In the genomic region with DNA sequence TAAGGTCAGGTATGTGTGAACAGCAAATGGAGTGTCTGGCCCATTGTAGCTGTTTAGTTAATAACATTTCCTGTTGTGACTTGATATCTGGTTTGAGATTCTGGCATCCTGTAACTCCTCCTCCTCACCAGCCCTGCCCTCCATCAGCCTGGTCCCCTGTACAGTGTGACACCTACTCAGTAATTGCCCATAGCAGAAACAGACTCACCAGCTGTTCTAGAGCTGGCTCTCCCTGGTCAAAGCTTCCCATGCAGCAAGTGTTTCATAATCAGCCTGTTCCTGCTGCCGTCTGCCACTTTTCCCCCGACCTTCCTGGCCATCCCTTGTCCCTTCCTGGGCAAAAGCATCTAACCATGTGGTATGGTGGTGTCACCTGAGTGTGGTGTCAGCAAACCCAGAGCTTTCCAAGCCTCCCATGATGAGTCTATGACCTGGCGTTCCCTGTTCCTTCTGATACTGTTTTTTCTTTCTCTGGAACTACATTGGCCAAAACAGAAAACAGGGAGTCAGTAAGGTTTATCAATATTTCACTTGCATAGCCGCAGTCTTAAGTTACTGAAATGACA, we compare ENCODE assay signal across 22 cellular contexts. TPM values are rescaled to one million over a fixed set of nuclear protein-coding genes. Genes with fewer than 3 reads are reported as not detected.
DNase-seq lines count a peak whose midpoint lies in the region; FAIRE-seq and TF ChIP-seq lines count a peak whose summit lies in the region.
"Had no signal": no experiment of that assay in that cellular context is flagged by ENCODE, and none has a peak within 500 bp of the region (broad histone marks: within the 10 kb centered on the region; RNA-seq: fewer than 3 reads in every experiment).

No MANE protein-coding gene starts in this region.

- H3K4me1 ChIP-seq in trophoblast cell (ENCODE audit: control insufficient read depth in 1 of 2, insufficient read depth in 2 of 2, low read length in 2 of 2) (no peaks in the 10 kb centered on the region), thyroid gland (no peaks in the 10 kb centered on the region)
- H3K4me1 ChIP-seq: Peyer's patch had no signal

- H3K36me3 ChIP-seq in trophoblast cell (ENCODE audit: control insufficient read depth in 1 of 2, insufficient read depth in 2 of 2, low read length in 2 of 2) (no peaks in the 10 kb centered on the region), thyroid gland (no peaks in the 10 kb centered on the region)
- H3K36me3 ChIP-seq: BLaER1 treated with 17β-estradiol and CSF1 and Interleukin-3, amounts not matched to agents 10 nM and 100 nM; Peyer's patch had no signal

- no peak overlapping the region for H4K91ac ChIP-seq in trophoblast cell (ENCODE audit: low read depth, low read length)

- H3K27me3 ChIP-seq in trophoblast cell (ENCODE audit: insufficient read depth, low read length) (no peaks in the 10 kb centered on the region), thyroid gland (no peaks in the 10 kb centered on the region)
- H3K27me3 ChIP-seq: BLaER1 treated with 17β-estradiol and CSF1 and Interleukin-3, amounts not matched to agents 10 nM and 100 nM; Peyer's patch had no signal

- no peaks in the 10 kb centered on the region for H3K4me1 Mint-ChIP-seq in activated T-helper 1 cell treated with anti-CD3 and anti-CD28 coated beads, Interleukin-12 subunit alpha, Interleukin-12 subunit beta, Interleukin-2, Interleukin-4 antibody, amounts not matched to agents 30 ng/mL and 10 ng/mL and 1 ng/mL, durations not matched to agents 14 hours and 24 hours and 36 hours (ENCODE audit: low read depth)
- H3K4me1 Mint-ChIP-seq in chondrocyte (ENCODE audit: low read depth) = no peaks in the 10 kb centered on the region

- no peaks in the 10 kb centered on the region for H3K9me3 ChIP-seq in trophoblast cell (ENCODE audit: insufficient read depth, low read depth, low read length)
- H3K9me3 ChIP-seq in thyroid gland = no peaks in the 10 kb centered on the region
- H3K9me3 ChIP-seq: Peyer's patch had no signal

- H2BK120ac ChIP-seq in trophoblast cell (ENCODE audit: insufficient read depth, low read length, poor library complexity) = peak overlapping the region; percentile 24

- TF ChIP-seq CTCF in thyroid gland (IDR thresholded peaks at IDR 0.05) (no peak), chondrocyte (IDR thresholded peaks at IDR 0.05) (no peak)

- no peak overlapping the region for H4K8ac ChIP-seq in trophoblast cell (ENCODE audit: low read depth, low read length)

- TF ChIP-seq POLR2A in GM12891 (IDR thresholded peaks at IDR 0.05; ENCODE audit: low read depth, low read length) = no peak
- no peak for TF ChIP-seq POLR2A in H54 (IDR thresholded peaks at IDR 0.05; ENCODE audit: low read depth, low read length)
- no peak for TF ChIP-seq POLR2A in thyroid gland (IDR thresholded peaks at IDR 0.05)

- H3K4me3 ChIP-seq in trophoblast cell (ENCODE audit: low read depth, low read length) (no peak overlapping the region), thyroid gland (replicated peaks in 1 of 3) (no peak overlapping the region)
- H3K4me3 ChIP-seq: BLaER1 treated with 17β-estradiol and CSF1 and Interleukin-3, amounts not matched to agents 10 nM and 100 nM; GM23338; Peyer's patch had no signal

- H3K4me3 Mint-ChIP-seq in activated T-helper 1 cell treated with anti-CD3 and anti-CD28 coated beads, Interleukin-12 subunit alpha, Interleukin-12 subunit beta, Interleukin-2, Interleukin-4 antibody, amounts not matched to agents 30 ng/mL and 10 ng/mL and 1 ng/mL, durations not matched to agents 14 hours and 24 hours and 36 hours = no peak overlapping the region
- H3K4me3 Mint-ChIP-seq in chondrocyte (ENCODE audit: unreplicated experiment) = no peak overlapping the region
- H3K4me3 Mint-ChIP-seq: GM23338, HFFc6 had no signal

- H3K36me3 Mint-ChIP-seq in activated T-helper 1 cell treated with anti-CD3 and anti-CD28 coated beads, Interleukin-12 subunit alpha, Interleukin-12 subunit beta, Interleukin-2, Interleukin-4 antibody, amounts not matched to agents 30 ng/mL and 10 ng/mL and 1 ng/mL, durations not matched to agents 14 hours and 24 hours and 36 hours (ENCODE audit: low read depth) = peaks cover 3% of the 10 kb centered on the region
- H3K36me3 Mint-ChIP-seq in chondrocyte (ENCODE audit: low read depth) = peaks cover 3% of the 10 kb centered on the region

- H3K79me1 ChIP-seq in trophoblast cell (ENCODE audit: low read length) = no peaks in the 10 kb centered on the region

- no peak overlapping the region for H4K12ac ChIP-seq in trophoblast cell (ENCODE audit: low read depth, low read length)

- H3K4me2 ChIP-seq in trophoblast cell (ENCODE audit: low read length) = no peak overlapping the region
- H3K4me2 ChIP-seq: GM23338 had no signal

- H3K14ac ChIP-seq in trophoblast cell (ENCODE audit: low read length) = no peak overlapping the region

- no peak overlapping the region for H2AK5ac ChIP-seq in trophoblast cell (ENCODE audit: low read length)

- intact Hi-C loops in activated T-helper 1 cell treated with anti-CD3 and anti-CD28 coated beads, Interleukin-12 subunit alpha, Interleukin-12 subunit beta, Interleukin-2, Interleukin-4 antibody, amounts not matched to agents 30 ng/mL and 10 ng/mL and 1 ng/mL, durations not matched to agents 14 hours and 24 hours and 36 hours (cut with micrococcal nuclease) = no loop called here
- intact Hi-C loops in thyroid gland (cut with DNase I) = no loop called here

- no peak overlapping the region for H3K9ac ChIP-seq in trophoblast cell (ENCODE audit: low read length)
- H3K9ac ChIP-seq: BLaER1 treated with 17β-estradiol and CSF1 and Interleukin-3, amounts not matched to agents 10 nM and 100 nM had no signal

- H3K9me3 Mint-ChIP-seq in activated T-helper 1 cell treated with anti-CD3 and anti-CD28 coated beads, Interleukin-12 subunit alpha, Interleukin-12 subunit beta, Interleukin-2, Interleukin-4 antibody, amounts not matched to agents 30 ng/mL and 10 ng/mL and 1 ng/mL, durations not matched to agents 14 hours and 24 hours and 36 hours = peaks cover 6% of the 10 kb centered on the region
- peaks cover 2% of the 10 kb centered on the region for H3K9me3 Mint-ChIP-seq in chondrocyte (ENCODE audit: low read depth)

- DNase-seq in DMS 273 (lab: John Stamatoyannopoulos, UW; ENCODE audit: unreplicated experiment) (peak; percentile 59), DMS 273 treated with DMSO at 0.1 percent for 48 hours (lab: John Stamatoyannopoulos, UW) (no peak), GM12891 (ENCODE audit: insufficient read length, low spot score) (no peak), trophoblast cell (no peak), H54 (ENCODE audit: insufficient read length, low spot score) (no peak), thyroid gland (no peak), chondrocyte (ENCODE audit: low spot score) (no peak)
- DNase-seq in activated T-helper 1 cell treated with anti-CD3 and anti-CD28 coated beads, Interleukin-12 subunit alpha, Interleukin-12 subunit beta, Interleukin-2, Interleukin-4 antibody, amounts not matched to agents 30 ng/mL and 10 ng/mL and 1 ng/mL, durations not matched to agents 14 hours and 24 hours and 36 hours (ENCODE audit: low spot score) = no peak
- DNase-seq: DMS153, HFFc6, KG1, NCI-H1092 treated with DMSO at 0.1 percent for 48 hours, NCI-H1694, NCI-H2171, NCI-H446 treated with DMSO at 0.1 percent for 48 hours, NCI-H82, Peyer's patch, SHP77 treated with DMSO at 0.1 percent for 48 hours had no signal

- H3K27me3 Mint-ChIP-seq in activated T-helper 1 cell treated with anti-CD3 and anti-CD28 coated beads, Interleukin-12 subunit alpha, Interleukin-12 subunit beta, Interleukin-2, Interleukin-4 antibody, amounts not matched to agents 30 ng/mL and 10 ng/mL and 1 ng/mL, durations not matched to agents 14 hours and 24 hours and 36 hours (ENCODE audit: insufficient read depth) = peaks cover 7% of the 10 kb centered on the region
- no peaks in the 10 kb centered on the region for H3K27me3 Mint-ChIP-seq in chondrocyte (ENCODE audit: low read depth)

- H3K27ac ChIP-seq in trophoblast cell (ENCODE audit: low read depth, low read length) (no peak overlapping the region), thyroid gland (no peak overlapping the region)
- H3K27ac ChIP-seq: 22Rv1; BLaER1 treated with 17β-estradiol and CSF1 and Interleukin-3, amounts not matched to agents 10 nM and 100 nM; Peyer's patch had no signal

- FAIRE-seq in GM12891 (lab: Jason Lieb, UNC) (peak; percentile 50), H54 (lab: Jason Lieb, UNC) (no peak)
- FAIRE-seq: GM18507 had no signal

- H3K23ac ChIP-seq in trophoblast cell (ENCODE audit: low read length) = peak overlapping the region; percentile 42

- H3K18ac ChIP-seq in trophoblast cell (ENCODE audit: low read length) = no peak overlapping the region

- no peak overlapping the region for H3K4ac ChIP-seq in trophoblast cell (ENCODE audit: low read depth, low read length)

- peak overlapping the region; percentile 12 for H3K27ac Mint-ChIP-seq in activated T-helper 1 cell treated with anti-CD3 and anti-CD28 coated beads, Interleukin-12 subunit alpha, Interleukin-12 subunit beta, Interleukin-2, Interleukin-4 antibody, amounts not matched to agents 30 ng/mL and 10 ng/mL and 1 ng/mL, durations not matched to agents 14 hours and 24 hours and 36 hours
- H3K27ac Mint-ChIP-seq in chondrocyte (ENCODE audit: unreplicated experiment) = no peak overlapping the region
- H3K27ac Mint-ChIP-seq: GM23338, HFFc6 had no signal

- peak overlapping the region; percentile 69 for H2BK12ac ChIP-seq in trophoblast cell (ENCODE audit: low read length)

- H2BK5ac ChIP-seq in trophoblast cell (ENCODE audit: low read depth, low read length, poor library complexity) = no peak overlapping the region

- H2AFZ ChIP-seq in trophoblast cell (ENCODE audit: insufficient read depth, low read length, poor library complexity) = no peak overlapping the region
- H2AFZ ChIP-seq: GM23338 had no signal

- H3K79me2 ChIP-seq in trophoblast cell (ENCODE audit: control insufficient read depth, insufficient read depth, low read length, poor library complexity) = no peaks in the 10 kb centered on the region

- WGBS in trophoblast cell (ENCODE audit: extremely low coverage, insufficient coverage, insufficient read length) = no CpG with 5 or more reads among the region's 4 CpGs
- WGBS in thyroid gland, 2 donors = 88% methylated on average over 4 of the region's 4 CpGs

TF ChIP-seq in GM12891, 5 proteins besides CTCF, POLR2A, EP300 and RAD21:
- TF ChIP-seq POU2F2 (IDR thresholded peaks at IDR 0.05; ENCODE audit: low read depth, low read length) (no peak), TAF1 (IDR thresholded peaks at IDR 0.05; ENCODE audit: low read depth, low read length) (no peak), PAX5 (IDR thresholded peaks at IDR 0.05; ENCODE audit: insufficient read depth, low read length, severe bottlenecking) (no peak), SPI1 (IDR thresholded peaks at IDR 0.05; ENCODE audit: low read depth, low read length) (no peak), POLR2AphosphoS5 (IDR thresholded peaks at IDR 0.05; ENCODE audit: low read depth, low read length) (no peak)

RNA-seq across cellular contexts. Expression of gene B3GALNT1, which starts 55.4 kb away (rescaled TPM):
- 2.8 TPM for polyA plus RNA-seq in GM12891 (2012; ENCODE audit: low read depth, missing spikeins)
- 2.4 and 2.6 TPM in 2 replicates for total RNA-seq in activated T-helper 1 cell treated with anti-CD3 and anti-CD28 coated beads, Interleukin-12 subunit alpha, Interleukin-12 subunit beta, Interleukin-2, Interleukin-4 antibody, amounts not matched to agents 30 ng/mL and 10 ng/mL and 1 ng/mL, durations not matched to agents 14 hours and 24 hours and 36 hours
- polyA plus RNA-seq in trophoblast cell (2013) = 8.9 and 9.6 TPM in 2 replicates
- 10 to 100 TPM; 22.3 to 42.2 (median 30.2) TPM for total RNA-seq in thyroid gland
- 14.1 to 24.8 TPM (median 22.0 TPM) in 3 replicates for total RNA-seq in chondrocyte
